10 cellular contexts compared by ENCODE assay signal in the genomic region with DNA sequence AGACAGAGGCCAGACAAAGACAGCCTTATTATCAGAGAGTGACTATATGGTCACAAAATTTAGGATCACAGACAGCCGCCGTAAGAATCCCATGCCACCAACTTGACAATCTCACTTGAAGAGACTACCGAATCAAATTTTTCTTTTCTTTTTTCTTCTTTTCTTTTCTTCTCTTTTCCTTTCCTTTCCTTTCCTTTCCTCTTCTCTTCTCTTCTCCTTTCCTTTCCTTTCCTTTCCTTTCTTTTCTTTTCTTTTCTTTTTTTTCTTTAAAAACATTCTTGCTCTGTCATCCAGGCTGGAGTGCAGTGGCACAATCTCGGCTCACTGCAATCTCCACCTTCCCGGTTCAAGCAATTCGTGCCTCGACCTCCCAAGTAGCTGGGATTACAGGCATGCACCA. TPM values are rescaled to one million over a fixed set of nuclear protein-coding genes. Genes with fewer than 3 reads are reported as not detected.
"Had no signal": no experiment of that assay in that cellular context is flagged by ENCODE, and none has a peak within 500 bp of the region (broad histone marks: within the 10 kb centered on the region; RNA-seq: fewer than 3 reads in every experiment).

No MANE protein-coding gene starts in this region.

- H3K27ac Mint-ChIP-seq: GM23338, H9, HFFc6, IgD-negative memory B cell had no signal

- H3K4me2 ChIP-seq: GM23338 had no signal

- H3K4me3 Mint-ChIP-seq: GM23338, H9, HFFc6, IgD-negative memory B cell had no signal

- H3K4me3 ChIP-seq: GM23338 had no signal

- H3K27ac ChIP-seq: HL-60 had no signal

- DNase-seq: H9, HCEC 1CT, HFFc6 had no signal

- H3K9me3 Mint-ChIP-seq: GM23338, HFFc6 had no signal

- H3K36me3 Mint-ChIP-seq: IgD-negative memory B cell had no signal

- H3K4me1 Mint-ChIP-seq: IgD-negative memory B cell had no signal

- H2AFZ ChIP-seq: GM23338 had no signal

- FAIRE-seq: H1, H54, HepG2 had no signal

- ATAC-seq: GM23338, HepG2 had no signal

RNA-seq across cellular contexts. Expression of gene EPPIN, which starts 1.2 kb away (rescaled TPM):
- total RNA-seq: GM23338, H1, H9, HepG2, HFFc6, HT1080 had no signal
- polyA plus RNA-seq: HepG2, IgD-negative memory B cell had no signal

RNA-seq across cellular contexts. Expression of gene WFDC6, which starts 9.1 kb away (rescaled TPM):
- total RNA-seq: GM23338, H1, H9, HepG2, HFFc6, HT1080 had no signal
- polyA plus RNA-seq: GM23338, H1, HepG2, IgD-negative memory B cell had no signal

RNA-seq across cellular contexts. Expression of gene WFDC8, which starts 30.7 kb away (rescaled TPM):
- total RNA-seq: GM23338, H1, H9, HepG2, HFFc6, HT1080 had no signal
- polyA plus RNA-seq: H1, HepG2, IgD-negative memory B cell had no signal

RNA-seq across cellular contexts. Expression of gene SPINT3, which starts 33.0 kb away (rescaled TPM):
- total RNA-seq: GM23338, H1, H9, HepG2, HFFc6, HT1080 had no signal
- polyA plus RNA-seq: GM23338, H1, HepG2, IgD-negative memory B cell had no signal
